Comparison of ENCODE assay signal across 1 cellular context in genomic region chr6:25829375-25829774, GRCh38.
TF ChIP-seq lines count a peak whose summit lies in the region.

No MANE protein-coding gene starts in this region.

TF ChIP-seq in GM12878, 131 proteins besides CTCF, POLR2A, EP300 and RAD21 (continued from another document):
- TF ChIP-seq BCL3 (IDR thresholded peaks at IDR 0.05; ENCODE audit: borderline replicate concordance, insufficient read depth, low read depth, low read length, poor library complexity, severe bottlenecking) (peak; percentile 26), IRF5 (IDR thresholded peaks at IDR 0.05; ENCODE audit: borderline replicate concordance) (no peak), CREM (IDR thresholded peaks at IDR 0.05; ENCODE audit: low read depth) (peak; percentile 26; the same call in 1 of the 2 replicates), KAT2A (conservative IDR thresholded peaks at IDR 0.05; ENCODE audit: control insufficient read depth, low read depth, low read length) (no peak), SKIL (IDR thresholded peaks at IDR 0.05; ENCODE audit: low read depth, poor library complexity, severe bottlenecking) (no peak), SMAD5 (IDR thresholded peaks at IDR 0.05; ENCODE audit: low read depth) (no peak), SPI1 (IDR thresholded peaks at IDR 0.05; ENCODE audit: borderline replicate concordance, insufficient read depth, low read depth, low read length) (peak; percentile 59; the same call in 1 of the 2 replicates), JUNB (IDR thresholded peaks at IDR 0.05) (peak; percentile 95), POU2F2 (IDR thresholded peaks at IDR 0.05; ENCODE audit: borderline replicate concordance, low read depth, low read length) (no peak), MAX (IDR thresholded peaks at IDR 0.05; ENCODE audit: low read depth, low read length) (no peak), MEF2A (IDR thresholded peaks at IDR 0.05; ENCODE audit: insufficient read depth, low read depth, low read length) (0 out of 2 replicates have a peak, but pooled peaks have one; percentile 51), MYB (IDR thresholded peaks at IDR 0.05; ENCODE audit: borderline replicate concordance, low read depth, low read length) (no peak), SMAD1 (IDR thresholded peaks at IDR 0.05; ENCODE audit: low read depth, partially characterized antibody) (no peak), SMARCA5 (IDR thresholded peaks at IDR 0.05) (no peak), BCL11A (IDR thresholded peaks at IDR 0.05; ENCODE audit: low read depth, low read length) (peak; percentile 69; the same call in 1 of the 2 replicates), GATAD2B (conservative IDR thresholded peaks at IDR 0.05; ENCODE audit: low read depth) (no peak), HCFC1 (IDR thresholded peaks at IDR 0.05; ENCODE audit: low read length) (no peak), NFXL1 (IDR thresholded peaks at IDR 0.05; ENCODE audit: borderline replicate concordance) (no peak), PBX3 (IDR thresholded peaks at IDR 0.05; ENCODE audit: insufficient replicate concordance, low read depth, low read length) (no peak), BRCA1 (IDR thresholded peaks at IDR 0.05; ENCODE audit: low read depth, low read length) (no peak), SUPT20H (IDR thresholded peaks at IDR 0.05; ENCODE audit: borderline replicate concordance, control insufficient read depth, low read depth, low read length) (no peak), MEF2B (IDR thresholded peaks at IDR 0.05; ENCODE audit: partially characterized antibody, poor library complexity, severe bottlenecking) (no peak), EZH2 (IDR thresholded peaks at IDR 0.05; ENCODE audit: borderline replicate concordance, control insufficient read depth, low read depth, low read length) (no peak), REST (IDR thresholded peaks at IDR 0.05; ENCODE audit: low read depth, low read length) (no peak), NFIC (IDR thresholded peaks at IDR 0.05; ENCODE audit: low read depth, low read length) (peak; percentile 91), SMC3 (IDR thresholded peaks at IDR 0.05; ENCODE audit: borderline replicate concordance, low read length) (no peak), RUNX3 (IDR thresholded peaks at IDR 0.05; ENCODE audit: low read length) (peak; percentile 90), ETV6 (conservative IDR thresholded peaks at IDR 0.05 in 1 of 2, IDR thresholded peaks at IDR 0.05 in 1 of 2; ENCODE audit: borderline replicate concordance in 1 of 2, low read depth in 1 of 2) (peak in 1 of 2 experiments; percentile 33; a peak in 1 of 4 replicates), JUND (IDR thresholded peaks at IDR 0.05; ENCODE audit: low read depth, low read length) (no peak), CREB1 (IDR thresholded peaks at IDR 0.05; ENCODE audit: low read depth) (no peak), CHD1 (IDR thresholded peaks at IDR 0.05; ENCODE audit: low read depth, low read length) (no peak), IRF4 (IDR thresholded peaks at IDR 0.05; ENCODE audit: low read depth, low read length) (peak; percentile 80; the same call in 1 of the 2 replicates), KDM1A (IDR thresholded peaks at IDR 0.05; ENCODE audit: borderline replicate concordance) (no peak), NBN (IDR thresholded peaks at IDR 0.05) (no peak), FOXK2 (IDR thresholded peaks at IDR 0.05) (no peak), ZNF687 (IDR thresholded peaks at IDR 0.05) (no peak), SREBF2 (IDR thresholded peaks at IDR 0.05; ENCODE audit: low read length) (no peak), ATF2 (IDR thresholded peaks at IDR 0.05; ENCODE audit: low read length) (peak; percentile 80), HDGF (IDR thresholded peaks at IDR 0.05) (no peak), GABPA (IDR thresholded peaks at IDR 0.05; ENCODE audit: low read depth) (0 out of 2 replicates have a peak, but pooled peaks have one; percentile 41), CHD2 (IDR thresholded peaks at IDR 0.05; ENCODE audit: borderline replicate concordance, low read depth, low read length) (no peak)
